In the genomic region with DNA sequence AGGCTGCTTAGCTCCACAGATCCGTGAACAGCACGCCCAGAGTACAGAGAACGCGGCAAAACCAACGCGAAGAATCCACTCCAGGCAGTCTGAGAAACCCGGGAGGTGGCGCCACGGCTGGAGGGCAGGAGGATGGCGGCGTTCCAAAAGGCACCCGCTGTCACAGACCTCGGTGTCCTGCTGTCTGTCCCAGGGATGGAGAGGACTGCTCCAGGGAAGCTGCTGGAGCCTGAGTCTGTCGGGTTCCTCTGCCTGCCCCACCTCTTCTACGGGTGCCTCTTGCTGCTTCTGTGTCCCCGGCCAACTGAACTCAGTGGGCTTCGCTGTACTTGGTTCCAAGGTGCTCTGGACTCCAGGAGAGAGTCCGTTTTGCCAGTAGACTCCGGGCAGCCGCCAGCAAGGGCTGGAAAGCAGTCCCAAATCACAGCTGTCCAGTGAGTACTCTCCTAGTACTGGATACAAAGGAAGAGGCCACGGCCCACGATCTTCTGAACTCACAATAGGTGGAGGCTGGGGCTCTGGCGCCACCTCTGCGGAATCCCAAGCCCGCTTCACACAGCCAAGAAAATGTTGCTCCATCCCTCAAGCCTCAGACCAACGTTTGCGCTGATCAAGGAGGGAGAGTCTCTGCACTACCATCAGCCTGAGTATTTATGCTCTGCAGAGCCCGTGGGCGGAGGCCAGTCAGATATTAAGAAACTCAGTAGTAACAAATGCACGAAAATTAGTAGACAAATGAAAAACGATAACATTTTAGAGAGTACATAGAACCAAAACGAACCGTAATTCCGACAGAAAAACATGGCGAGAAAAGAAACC, we compare ENCODE assay signal across 1 cellular context.
TF ChIP-seq lines count a peak whose summit lies in the region.

No MANE protein-coding gene starts in this region.

TF ChIP-seq in HepG2, 621 proteins besides CTCF, POLR2A, EP300 and RAD21 (continued from another document and continues in another):
- TF ChIP-seq, protein P1, sequence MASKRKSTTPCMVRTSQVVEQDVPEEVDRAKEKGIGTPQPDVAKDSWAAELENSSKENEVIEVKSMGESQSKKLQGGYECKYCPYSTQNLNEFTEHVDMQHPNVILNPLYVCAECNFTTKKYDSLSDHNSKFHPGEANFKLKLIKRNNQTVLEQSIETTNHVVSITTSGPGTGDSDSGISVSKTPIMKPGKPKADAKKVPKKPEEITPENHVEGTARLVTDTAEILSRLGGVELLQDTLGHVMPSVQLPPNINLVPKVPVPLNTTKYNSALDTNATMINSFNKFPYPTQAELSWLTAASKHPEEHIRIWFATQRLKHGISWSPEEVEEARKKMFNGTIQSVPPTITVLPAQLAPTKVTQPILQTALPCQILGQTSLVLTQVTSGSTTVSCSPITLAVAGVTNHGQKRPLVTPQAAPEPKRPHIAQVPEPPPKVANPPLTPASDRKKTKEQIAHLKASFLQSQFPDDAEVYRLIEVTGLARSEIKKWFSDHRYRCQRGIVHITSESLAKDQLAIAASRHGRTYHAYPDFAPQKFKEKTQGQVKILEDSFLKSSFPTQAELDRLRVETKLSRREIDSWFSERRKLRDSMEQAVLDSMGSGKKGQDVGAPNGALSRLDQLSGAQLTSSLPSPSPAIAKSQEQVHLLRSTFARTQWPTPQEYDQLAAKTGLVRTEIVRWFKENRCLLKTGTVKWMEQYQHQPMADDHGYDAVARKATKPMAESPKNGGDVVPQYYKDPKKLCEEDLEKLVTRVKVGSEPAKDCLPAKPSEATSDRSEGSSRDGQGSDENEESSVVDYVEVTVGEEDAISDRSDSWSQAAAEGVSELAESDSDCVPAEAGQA (IDR thresholded peaks at IDR 0.05; ENCODE audit: low read depth): no peak
- TF ChIP-seq, protein P1 (CRISPR knock-in tag; IDR thresholded peaks at IDR 0.05; ENCODE audit: borderline replicate concordance): no peak
- TF ChIP-seq MBD4 (IDR thresholded peaks at IDR 0.05; ENCODE audit: borderline replicate concordance, low read length) (no peak), ZNF83 (CRISPR knock-in tag; IDR thresholded peaks at IDR 0.05; ENCODE audit: borderline replicate concordance) (no peak), ZNF547 (CRISPR knock-in tag; IDR thresholded peaks at IDR 0.05) (no peak), HNRNPH1 (optimal IDR thresholded peaks at IDR 0.05; ENCODE audit: low read depth, low read length) (no peak), ZNF350 (CRISPR knock-in tag; IDR thresholded peaks at IDR 0.05; ENCODE audit: borderline replicate concordance, low read depth) (no peak), ONECUT2 (CRISPR knock-in tag; IDR thresholded peaks at IDR 0.05) (no peak), CHCHD3 (CRISPR knock-in tag; IDR thresholded peaks at IDR 0.05) (no peak), ARID2 (CRISPR knock-in tag; IDR thresholded peaks at IDR 0.05; ENCODE audit: borderline replicate concordance) (no peak), CENPBD1 (CRISPR knock-in tag; IDR thresholded peaks at IDR 0.05; ENCODE audit: borderline replicate concordance, low read depth) (no peak), ZFP90 (CRISPR knock-in tag; IDR thresholded peaks at IDR 0.05; ENCODE audit: borderline replicate concordance) (peak; percentile 55; the same call in 1 of the 2 replicates), TBP (CRISPR knock-in tag; IDR thresholded peaks at IDR 0.05) (no peak), KDM2A (CRISPR knock-in tag; IDR thresholded peaks at IDR 0.05; ENCODE audit: borderline replicate concordance, low read depth) (peak; percentile 39), ZNF512B (CRISPR knock-in tag; IDR thresholded peaks at IDR 0.05; ENCODE audit: borderline replicate concordance) (peak; percentile 60), PPARG (CRISPR knock-in tag; conservative IDR thresholded peaks at IDR 0.05) (no peak), TAF1 (CRISPR knock-in tag; IDR thresholded peaks at IDR 0.05) (peak; percentile 31; the same call in 1 of the 2 replicates), THAP11 (CRISPR knock-in tag; IDR thresholded peaks at IDR 0.05) (no peak; the same call in 1 of the 2 replicates), POGZ (CRISPR knock-in tag; IDR thresholded peaks at IDR 0.05) (no peak; the same call in 1 of the 2 replicates), ZNF558 (CRISPR knock-in tag; IDR thresholded peaks at IDR 0.05; ENCODE audit: borderline replicate concordance) (no peak), ZNF784 (CRISPR knock-in tag; IDR thresholded peaks at IDR 0.05; ENCODE audit: borderline replicate concordance) (0 out of 2 replicates have a peak, but pooled peaks have one; percentile 52), ZNF235 (CRISPR knock-in tag; IDR thresholded peaks at IDR 0.05; ENCODE audit: borderline replicate concordance) (no peak), ZFP62 (CRISPR knock-in tag; IDR thresholded peaks at IDR 0.05) (no peak), POLR2G (IDR thresholded peaks at IDR 0.05; ENCODE audit: low read depth, low read length) (no peak), U2AF2 (IDR thresholded peaks at IDR 0.05; ENCODE audit: low read depth, low read length) (no peak), SMAD1 (CRISPR knock-in tag; IDR thresholded peaks at IDR 0.05; ENCODE audit: borderline replicate concordance, low read depth) (no peak), ZNF362 (CRISPR knock-in tag; IDR thresholded peaks at IDR 0.05; ENCODE audit: borderline replicate concordance) (no peak), HDAC2 (CRISPR knock-in tag; IDR thresholded peaks at IDR 0.05) (peak; percentile 23; the same call in 1 of the 2 replicates), FOXP1 (IDR thresholded peaks at IDR 0.05) (no peak), FOXP1 (CRISPR knock-in tag; IDR thresholded peaks at IDR 0.05) (no peak)
- TF ChIP-seq, protein P2, sequence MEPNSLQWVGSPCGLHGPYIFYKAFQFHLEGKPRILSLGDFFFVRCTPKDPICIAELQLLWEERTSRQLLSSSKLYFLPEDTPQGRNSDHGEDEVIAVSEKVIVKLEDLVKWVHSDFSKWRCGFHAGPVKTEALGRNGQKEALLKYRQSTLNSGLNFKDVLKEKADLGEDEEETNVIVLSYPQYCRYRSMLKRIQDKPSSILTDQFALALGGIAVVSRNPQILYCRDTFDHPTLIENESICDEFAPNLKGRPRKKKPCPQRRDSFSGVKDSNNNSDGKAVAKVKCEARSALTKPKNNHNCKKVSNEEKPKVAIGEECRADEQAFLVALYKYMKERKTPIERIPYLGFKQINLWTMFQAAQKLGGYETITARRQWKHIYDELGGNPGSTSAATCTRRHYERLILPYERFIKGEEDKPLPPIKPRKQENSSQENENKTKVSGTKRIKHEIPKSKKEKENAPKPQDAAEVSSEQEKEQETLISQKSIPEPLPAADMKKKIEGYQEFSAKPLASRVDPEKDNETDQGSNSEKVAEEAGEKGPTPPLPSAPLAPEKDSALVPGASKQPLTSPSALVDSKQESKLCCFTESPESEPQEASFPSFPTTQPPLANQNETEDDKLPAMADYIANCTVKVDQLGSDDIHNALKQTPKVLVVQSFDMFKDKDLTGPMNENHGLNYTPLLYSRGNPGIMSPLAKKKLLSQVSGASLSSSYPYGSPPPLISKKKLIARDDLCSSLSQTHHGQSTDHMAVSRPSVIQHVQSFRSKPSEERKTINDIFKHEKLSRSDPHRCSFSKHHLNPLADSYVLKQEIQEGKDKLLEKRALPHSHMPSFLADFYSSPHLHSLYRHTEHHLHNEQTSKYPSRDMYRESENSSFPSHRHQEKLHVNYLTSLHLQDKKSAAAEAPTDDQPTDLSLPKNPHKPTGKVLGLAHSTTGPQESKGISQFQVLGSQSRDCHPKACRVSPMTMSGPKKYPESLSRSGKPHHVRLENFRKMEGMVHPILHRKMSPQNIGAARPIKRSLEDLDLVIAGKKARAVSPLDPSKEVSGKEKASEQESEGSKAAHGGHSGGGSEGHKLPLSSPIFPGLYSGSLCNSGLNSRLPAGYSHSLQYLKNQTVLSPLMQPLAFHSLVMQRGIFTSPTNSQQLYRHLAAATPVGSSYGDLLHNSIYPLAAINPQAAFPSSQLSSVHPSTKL (CRISPR knock-in tag; IDR thresholded peaks at IDR 0.05): peak; percentile 36; the same call in 1 of the 2 replicates
- TF ChIP-seq, protein P3, sequence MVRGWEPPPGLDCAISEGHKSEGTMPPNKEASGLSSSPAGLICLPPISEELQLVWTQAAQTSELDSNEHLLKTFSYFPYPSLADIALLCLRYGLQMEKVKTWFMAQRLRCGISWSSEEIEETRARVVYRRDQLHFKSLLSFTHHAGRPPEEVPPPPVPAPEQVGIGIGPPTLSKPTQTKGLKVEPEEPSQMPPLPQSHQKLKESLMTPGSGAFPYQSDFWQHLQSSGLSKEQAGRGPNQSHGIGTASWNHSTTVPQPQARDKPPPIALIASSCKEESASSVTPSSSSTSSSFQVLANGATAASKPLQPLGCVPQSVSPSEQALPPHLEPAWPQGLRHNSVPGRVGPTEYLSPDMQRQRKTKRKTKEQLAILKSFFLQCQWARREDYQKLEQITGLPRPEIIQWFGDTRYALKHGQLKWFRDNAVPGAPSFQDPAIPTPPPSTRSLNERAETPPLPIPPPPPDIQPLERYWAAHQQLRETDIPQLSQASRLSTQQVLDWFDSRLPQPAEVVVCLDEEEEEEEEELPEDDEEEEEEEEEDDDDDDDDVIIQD (CRISPR knock-in tag; IDR thresholded peaks at IDR 0.05; ENCODE audit: low read depth): no peak
- TF ChIP-seq, protein P4, sequence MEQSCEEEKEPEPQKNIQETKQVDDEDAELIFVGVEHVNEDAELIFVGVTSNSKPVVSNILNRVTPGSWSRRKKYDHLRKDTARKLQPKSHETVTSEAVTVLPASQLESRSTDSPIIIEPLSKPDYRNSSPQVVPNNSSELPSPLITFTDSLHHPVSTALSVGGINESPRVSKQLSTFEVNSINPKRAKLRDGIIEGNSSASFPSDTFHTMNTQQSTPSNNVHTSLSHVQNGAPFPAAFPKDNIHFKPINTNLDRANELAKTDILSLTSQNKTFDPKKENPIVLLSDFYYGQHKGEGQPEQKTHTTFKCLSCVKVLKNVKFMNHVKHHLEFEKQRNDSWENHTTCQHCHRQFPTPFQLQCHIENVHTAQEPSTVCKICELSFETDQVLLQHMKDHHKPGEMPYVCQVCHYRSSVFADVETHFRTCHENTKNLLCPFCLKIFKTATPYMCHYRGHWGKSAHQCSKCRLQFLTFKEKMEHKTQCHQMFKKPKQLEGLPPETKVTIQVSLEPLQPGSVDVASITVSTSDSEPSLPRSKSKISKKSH (CRISPR knock-in tag; IDR thresholded peaks at IDR 0.05; ENCODE audit: borderline replicate concordance): peak; percentile 89; the same call in 1 of the 2 replicates
- TF ChIP-seq, protein P5, sequence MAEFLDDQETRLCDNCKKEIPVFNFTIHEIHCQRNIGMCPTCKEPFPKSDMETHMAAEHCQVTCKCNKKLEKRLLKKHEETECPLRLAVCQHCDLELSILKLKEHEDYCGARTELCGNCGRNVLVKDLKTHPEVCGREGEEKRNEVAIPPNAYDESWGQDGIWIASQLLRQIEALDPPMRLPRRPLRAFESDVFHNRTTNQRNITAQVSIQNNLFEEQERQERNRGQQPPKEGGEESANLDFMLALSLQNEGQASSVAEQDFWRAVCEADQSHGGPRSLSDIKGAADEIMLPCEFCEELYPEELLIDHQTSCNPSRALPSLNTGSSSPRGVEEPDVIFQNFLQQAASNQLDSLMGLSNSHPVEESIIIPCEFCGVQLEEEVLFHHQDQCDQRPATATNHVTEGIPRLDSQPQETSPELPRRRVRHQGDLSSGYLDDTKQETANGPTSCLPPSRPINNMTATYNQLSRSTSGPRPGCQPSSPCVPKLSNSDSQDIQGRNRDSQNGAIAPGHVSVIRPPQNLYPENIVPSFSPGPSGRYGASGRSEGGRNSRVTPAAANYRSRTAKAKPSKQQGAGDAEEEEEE (CRISPR knock-in tag; IDR thresholded peaks at IDR 0.05; ENCODE audit: borderline replicate concordance): no peak
